10 cellular contexts compared by ENCODE assay signal in the genomic region with DNA sequence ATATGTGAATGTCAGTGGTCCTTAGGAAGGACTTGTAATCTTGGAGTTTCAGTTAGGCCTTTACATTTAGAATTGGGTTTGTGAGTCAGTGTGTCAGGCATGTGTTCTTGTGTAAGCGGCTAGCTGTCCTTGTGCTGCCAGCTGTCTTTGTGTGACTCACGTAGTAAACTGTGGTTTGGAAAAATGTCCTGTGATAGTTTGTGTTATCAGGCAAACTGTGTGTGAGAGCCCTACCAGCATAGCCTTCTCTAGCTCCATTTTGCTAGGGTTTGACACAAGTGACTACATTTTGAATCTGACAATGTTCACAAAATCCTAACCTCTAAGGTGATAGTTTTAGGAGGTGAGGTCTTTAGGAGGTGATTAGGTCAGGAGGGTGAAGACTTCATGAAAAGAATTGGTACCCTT. TPM values are rescaled to one million over a fixed set of nuclear protein-coding genes. Genes with fewer than 3 reads are reported as not detected.
A peak's percentile ranks its signal among the peaks of the same experiment; 100 is the strongest.
DNase-seq lines count a peak whose midpoint lies in the region; ATAC-seq, FAIRE-seq and TF ChIP-seq lines count a peak whose summit lies in the region.
"Had no signal": no experiment of that assay in that cellular context is flagged by ENCODE, and none has a peak within 500 bp of the region (broad histone marks: within the 10 kb centered on the region; RNA-seq: fewer than 3 reads in every experiment).

No MANE protein-coding gene starts in this region.

- no peak for TF ChIP-seq CTCF in fibroblast of pulmonary artery (IDR thresholded peaks at IDR 0.05; ENCODE audit: low read length, missing control alignments)

- no peaks in the 10 kb centered on the region for H3K36me3 ChIP-seq in skeletal muscle satellite cell (ENCODE audit: insufficient read depth, low read length)

- H3K9me3 ChIP-seq in skeletal muscle satellite cell (replicated peaks; ENCODE audit: low read length), result no peaks in the 10 kb centered on the region

- H3K4me2 ChIP-seq in skeletal muscle satellite cell (ENCODE audit: low read length), result peak overlapping the region; percentile 47

- DNase-seq in HCEC 1CT (peak; percentile 99), fibroblast of pulmonary artery (ENCODE audit: low read depth) (peak; percentile 98), frontal cortex (ENCODE audit: low spot score in 2 of 2) (no peak), hippocampal formation (lab: John Stamatoyannopoulos, UW) (no peak), NCI-H1105 (lab: John Stamatoyannopoulos, UW) (no peak), T-helper 9 cell (no peak)
- DNase-seq: activated CD8-positive, alpha-beta memory T cell treated with anti-CD3 and anti-CD28 coated beads, Interleukin-2, amount 50 U/mL, for 48 hours; NCI-H1930 had no signal

- no peak for FAIRE-seq in frontal cortex (lab: Jason Lieb, UNC)

- H3K9ac ChIP-seq in skeletal muscle satellite cell (ENCODE audit: low read depth, low read length), result peak overlapping the region; percentile 40

- ATAC-seq in SK-N-SH treated with all-trans-retinoic acid at 6 μM for 48 hours, result peak; percentile 90

- peaks cover 40% of the 10 kb centered on the region for H3K4me1 ChIP-seq in skeletal muscle satellite cell (ENCODE audit: control insufficient read depth, insufficient read depth, low read length)

- no peaks in the 10 kb centered on the region for H3K27me3 ChIP-seq in skeletal muscle satellite cell (ENCODE audit: control insufficient read depth, insufficient read depth, low read length)

- H3K4me3 ChIP-seq in fibroblast of pulmonary artery (replicated peaks; ENCODE audit: low read depth, low read length) (no peak overlapping the region), skeletal muscle satellite cell (ENCODE audit: low read length) (no peak overlapping the region)

TF ChIP-seq in SK-N-SH treated with all-trans-retinoic acid at 6 μM for 48 hours, 23 proteins besides CTCF, POLR2A, EP300 and RAD21:
- TF ChIP-seq ZFP3 (CRISPR knock-in tag; IDR thresholded peaks at IDR 0.05), result peak; percentile 76; the same call in 1 of the 2 replicates
- peak; percentile 91 for TF ChIP-seq CSDC2 (CRISPR knock-in tag; IDR thresholded peaks at IDR 0.05)
- no peak for TF ChIP-seq GLIS3 (CRISPR knock-in tag; IDR thresholded peaks at IDR 0.05)
TF ChIP-seq in SK-N-SH treated with all-trans-retinoic acid at 6 μM for 48 hours: peak in this region for 2.

RNA-seq across cellular contexts. Expression of a gene that starts 6.9 kb away (rescaled TPM):
- total RNA-seq in skeletal muscle satellite cell (2012; rRNA removed), result 12.2 and 12.7 TPM in 2 replicates
- total RNA-seq in frontal cortex, result 9.4 TPM

Comparison
In these comparisons a context has a peak if more than half of its experiments do, and no peak if none do; other contexts are left out.
1. DNase-seq: peak in HCEC 1CT (single experiment) and fibroblast of pulmonary artery (single experiment); none in frontal cortex (0 of 2), hippocampal formation (0 of 2), NCI-H1105 (single experiment) and T-helper 9 cell (single experiment).